Comparison of ENCODE assay signal across 1 cellular context in the genomic region with DNA sequence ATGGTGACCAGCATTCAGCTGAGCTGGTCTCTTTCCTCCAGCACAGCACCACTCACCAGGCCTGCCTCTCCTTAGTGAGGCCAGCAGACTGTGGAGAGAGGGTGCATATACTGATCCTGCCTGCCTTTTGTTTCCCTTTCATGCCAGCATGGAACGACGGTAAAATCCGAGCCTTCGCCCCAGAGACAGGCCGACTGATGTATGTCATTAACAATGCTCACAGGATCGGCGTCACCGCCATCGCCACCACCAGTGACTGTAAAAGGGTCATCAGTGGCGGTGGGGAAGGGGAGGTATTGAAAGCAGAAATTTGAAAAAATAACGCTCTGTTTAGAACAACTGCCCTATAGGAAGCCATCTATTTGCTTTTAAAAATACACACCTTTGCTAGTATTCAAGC.
TF ChIP-seq lines count a peak whose summit lies in the region.

No MANE protein-coding gene starts in this region.

TF ChIP-seq in H1, 55 proteins besides CTCF, POLR2A, EP300 and RAD21:
- TF ChIP-seq ASH2L (IDR thresholded peaks at IDR 0.05; ENCODE audit: low read length) = no peak
- TF ChIP-seq GTF2F1 (IDR thresholded peaks at IDR 0.05; ENCODE audit: borderline replicate concordance, low read depth, low read length) = no peak
- TF ChIP-seq NRF1 (IDR thresholded peaks at IDR 0.05; ENCODE audit: low read depth, low read length) = no peak
- TF ChIP-seq TEAD4 (IDR thresholded peaks at IDR 0.05; ENCODE audit: low read depth, low read length) = no peak
- no peak for TF ChIP-seq EZH2 (IDR thresholded peaks at IDR 0.05; ENCODE audit: low read depth, low read length, severe bottlenecking)
- no peak for TF ChIP-seq CEBPB (IDR thresholded peaks at IDR 0.05; ENCODE audit: low read depth, low read length)
- TF ChIP-seq EGR1 (IDR thresholded peaks at IDR 0.05; ENCODE audit: borderline replicate concordance, low read depth, low read length) = no peak
- TF ChIP-seq NANOG (IDR thresholded peaks at IDR 0.05; ENCODE audit: insufficient read depth, low read depth, low read length, poor library complexity, severe bottlenecking) = no peak
- TF ChIP-seq TAF1 (IDR thresholded peaks at IDR 0.05; ENCODE audit: low read depth, low read length) = no peak
